ENCODE assay signal across 11 cellular contexts in genomic region chr1:225977937-225978748, GRCh38. TPM values are rescaled to one million over a fixed set of nuclear protein-coding genes. Genes with fewer than 3 reads are reported as not detected.
DNase-seq lines count a peak whose midpoint lies in the region; ATAC-seq and TF ChIP-seq lines count a peak whose summit lies in the region.
"Had no signal": no experiment of that assay in that cellular context is flagged by ENCODE, and none has a peak within 500 bp of the region (broad histone marks: within the 10 kb centered on the region; RNA-seq: fewer than 3 reads in every experiment).

No MANE protein-coding gene starts in this region.

- H3K27me3 ChIP-seq in right atrium auricular region (no peaks in the 10 kb centered on the region), OCI-LY3 (ENCODE audit: low read depth, low read length) (no peaks in the 10 kb centered on the region), A673 (replicated peaks; ENCODE audit: insufficient read depth, low read depth, low read length, poor library complexity) (no peaks in the 10 kb centered on the region), trophoblast cell (ENCODE audit: insufficient read depth, low read length) (no peaks in the 10 kb centered on the region)
- H3K27me3 ChIP-seq: ovary had no signal

- H3K9me3 ChIP-seq in right atrium auricular region (no peaks in the 10 kb centered on the region), OCI-LY3 (ENCODE audit: insufficient read depth, low read length) (peaks cover 4% of the 10 kb centered on the region; the same call in 1 of the 2 replicates), A673 (ENCODE audit: low read depth, low read length, poor library complexity, severe bottlenecking) (peaks cover 13% of the 10 kb centered on the region), trophoblast cell (ENCODE audit: insufficient read depth, low read depth, low read length) (peaks cover 4% of the 10 kb centered on the region)
- H3K9me3 ChIP-seq: ovary had no signal

- H3K27ac Mint-ChIP-seq in stimulated activated naive CD8-positive, alpha-beta T cell treated with anti-CD3 and anti-CD28 coated beads, Interleukin-15, amount 100 ng/mL, for 72 hours = no peak overlapping the region

- no peak overlapping the region for H3K4me3 ChIP-seq in right atrium auricular region
- H3K4me3 ChIP-seq in OCI-LY3 (ENCODE audit: low read length) = no peak overlapping the region
- no peak overlapping the region for H3K4me3 ChIP-seq in A673 (ENCODE audit: low read depth, low read length, poor library complexity, severe bottlenecking)
- H3K4me3 ChIP-seq in trophoblast cell (ENCODE audit: low read depth, low read length) = no peak overlapping the region
- H3K4me3 ChIP-seq: ovary had no signal

- CTCF ChIA-PET in A673 (lab: Charles Lee) = no interaction called here

- H3K4me3 Mint-ChIP-seq in stimulated activated naive CD8-positive, alpha-beta T cell treated with anti-CD3 and anti-CD28 coated beads, Interleukin-15, amount 100 ng/mL, for 72 hours = no peak overlapping the region

- H3K27ac ChIP-seq in right atrium auricular region = no peak overlapping the region
- H3K27ac ChIP-seq in OCI-LY3 (ENCODE audit: low read length) = no peak overlapping the region
- H3K27ac ChIP-seq in A673 (ENCODE audit: low read depth, low read length, poor library complexity, severe bottlenecking) = no peak overlapping the region
- H3K27ac ChIP-seq in trophoblast cell (ENCODE audit: low read depth, low read length) = no peak overlapping the region
- H3K27ac ChIP-seq: ovary had no signal

- H3K4ac ChIP-seq in trophoblast cell (ENCODE audit: low read depth, low read length) = no peak overlapping the region

- H3K4me2 ChIP-seq in OCI-LY3 (ENCODE audit: low read length) (no peak overlapping the region), trophoblast cell (ENCODE audit: low read length) (no peak overlapping the region)

- BruUV-seq in A673 (replicated peaks; lab: Mats Ljungman, UMichigan) = no TSS peak

- no peaks in the 10 kb centered on the region for H3K27me3 Mint-ChIP-seq in stimulated activated naive CD8-positive, alpha-beta T cell treated with anti-CD3 and anti-CD28 coated beads, Interleukin-15, amount 100 ng/mL, for 72 hours

- H2BK120ac ChIP-seq in trophoblast cell (ENCODE audit: insufficient read depth, low read length, poor library complexity) = no peak overlapping the region

- no peaks in the 10 kb centered on the region for H3K79me2 ChIP-seq in OCI-LY3 (ENCODE audit: low read length)
- H3K79me2 ChIP-seq in trophoblast cell (ENCODE audit: control insufficient read depth, insufficient read depth, low read length, poor library complexity) = no peaks in the 10 kb centered on the region

- POLR2A ChIA-PET in A673 (lab: Charles Lee; ENCODE audit: low non-redundant PET) = no interaction called here

- H4K12ac ChIP-seq in trophoblast cell (ENCODE audit: low read depth, low read length) = no peak overlapping the region

- H3K18ac ChIP-seq in trophoblast cell (ENCODE audit: low read length) = no peak overlapping the region

- H2AFZ ChIP-seq in OCI-LY3 (ENCODE audit: low read depth, low read length) (no peak overlapping the region), trophoblast cell (ENCODE audit: insufficient read depth, low read length, poor library complexity) (no peak overlapping the region)

- no peak overlapping the region for H3K9ac ChIP-seq in OCI-LY3 (ENCODE audit: low read length)
- H3K9ac ChIP-seq in trophoblast cell (ENCODE audit: low read length) = no peak overlapping the region

- H4K8ac ChIP-seq in trophoblast cell (ENCODE audit: low read depth, low read length) = no peak overlapping the region

- peaks cover 0 to 3% of the 10 kb centered on the region in 2 donors for H3K4me1 ChIP-seq in right atrium auricular region
- H3K4me1 ChIP-seq in OCI-LY3 (ENCODE audit: low read length) = no peaks in the 10 kb centered on the region
- H3K4me1 ChIP-seq in A673 (ENCODE audit: insufficient read depth, low read length, poor library complexity, severe bottlenecking) = no peaks in the 10 kb centered on the region
- no peaks in the 10 kb centered on the region for H3K4me1 ChIP-seq in trophoblast cell (ENCODE audit: control insufficient read depth in 1 of 2, insufficient read depth in 2 of 2, low read length in 2 of 2)

- WGBS in trophoblast cell (ENCODE audit: extremely low coverage, insufficient coverage, insufficient read length) = no CpG with 5 or more reads among the region's 15 CpGs

- H3K9me3 Mint-ChIP-seq in stimulated activated naive CD8-positive, alpha-beta T cell treated with anti-CD3 and anti-CD28 coated beads, Interleukin-15, amount 100 ng/mL, for 72 hours = peaks cover 7 to 9% of the 10 kb centered on the region in 2 donors

- TF ChIP-seq CTCF in right atrium auricular region (IDR thresholded peaks at IDR 0.05) (no peak), OCI-LY3 (IDR thresholded peaks at IDR 0.05; ENCODE audit: low read depth, low read length) (peak; percentile 24; the same call in 1 of the 2 replicates), A673 (conservative IDR thresholded peaks at IDR 0.05; ENCODE audit: low read depth, low read length) (no peak)

- H3K4me1 Mint-ChIP-seq in stimulated activated naive CD8-positive, alpha-beta T cell treated with anti-CD3 and anti-CD28 coated beads, Interleukin-15, amount 100 ng/mL, for 72 hours = peaks cover 12% of the 10 kb centered on the region

- H4K91ac ChIP-seq in trophoblast cell (ENCODE audit: low read depth, low read length) = no peak overlapping the region

- intact Hi-C loops in left cardiac atrium (cut with DNase I) = loop anchor here (5.0 to 10.0 kb wide), 4 partner anchors 203 to 656 kb away; partner anchors contain the start of gene SRP9 (in 1 of the 2)
- intact Hi-C loops in A673 (cut with micrococcal nuclease; ENCODE audit: unreplicated experiment) = loop anchor here (2.0 to 5.0 kb wide), 2 partner anchors 201 to 659 kb away; partner anchors contain the start of gene SRP9

- H3K23ac ChIP-seq in trophoblast cell (ENCODE audit: low read length) = no peak overlapping the region

- H2BK12ac ChIP-seq in trophoblast cell (ENCODE audit: low read length) = no peak overlapping the region

- DNase-seq in right atrium auricular region (ENCODE audit: low spot score) = peak; percentile 43
- DNase-seq in left cardiac atrium = no peak
- no peak for DNase-seq in stimulated activated naive CD8-positive, alpha-beta T cell treated with anti-CD3 and anti-CD28 coated beads, Interleukin-15, amount 100 ng/mL, for 72 hours
- no peak for DNase-seq in A673 (ENCODE audit: low spot score)
- DNase-seq in trophoblast cell = no peak
- no peak for DNase-seq in NCI-H187 (lab: John Stamatoyannopoulos, UW)
- DNase-seq: cerebellar nuclear complex, NCI-H524 treated with DMSO at 0.1 percent for 48 hours had no signal

- H2AK5ac ChIP-seq in trophoblast cell (ENCODE audit: low read length) = no peak overlapping the region

- no peaks in the 10 kb centered on the region for H4K20me1 ChIP-seq in OCI-LY3 (ENCODE audit: insufficient read depth, low read length)

- H3K14ac ChIP-seq in trophoblast cell (ENCODE audit: low read length) = no peak overlapping the region

- no peaks in the 10 kb centered on the region for H3K79me1 ChIP-seq in trophoblast cell (ENCODE audit: low read length)

- no peak for ATAC-seq in left cardiac atrium
- peak; percentile 74 for ATAC-seq in HG02763 (IDR thresholded peaks at IDR 0.05; ENCODE audit: unreplicated experiment)
- ATAC-seq in stimulated activated naive CD8-positive, alpha-beta T cell treated with anti-CD3 and anti-CD28 coated beads, Interleukin-15, amount 100 ng/mL, for 72 hours = peak; percentile 28

- H3K36me3 ChIP-seq in right atrium auricular region (peaks cover 43% of the 10 kb centered on the region), OCI-LY3 (replicated peaks; ENCODE audit: low read depth, low read length) (peaks cover 34% of the 10 kb centered on the region), A673 (ENCODE audit: insufficient read depth, low read length, poor library complexity, severe bottlenecking) (peaks cover 34% of the 10 kb centered on the region), trophoblast cell (ENCODE audit: control insufficient read depth in 1 of 2, insufficient read depth in 2 of 2, low read length in 2 of 2) (peaks cover 14 to 25% of the 10 kb centered on the region in 2 experiments)
- H3K36me3 ChIP-seq: ovary had no signal

- no peak overlapping the region for H2BK5ac ChIP-seq in trophoblast cell (ENCODE audit: low read depth, low read length, poor library complexity)

RNA-seq across cellular contexts. Expression of gene SDE2, which starts 21.0 kb away (rescaled TPM):
- total RNA-seq in right atrium auricular region = 10 to 100 TPM; 15.5 to 16.3 TPM
- total RNA-seq in left cardiac atrium = 10 to 100 TPM; 11.1 to 18.7 TPM
- total RNA-seq in A673 (2021) = 26.7 and 27.7 TPM in 2 replicates
- polyA plus RNA-seq in trophoblast cell (2013) = 12.6 and 13.1 TPM in 2 replicates

RNA-seq across cellular contexts. Expression of gene LEFTY2, which starts 37.1 kb away (rescaled TPM):
- under 1 TPM; 0.70 to 0.90 TPM for total RNA-seq in right atrium auricular region
- total RNA-seq in left cardiac atrium = 1 to 10 TPM in 1 of 2 donors, under 1 TPM in 1; 0.34 to 1.2 TPM
- not detected in 2 replicates for total RNA-seq in A673 (2021)
- polyA plus RNA-seq in trophoblast cell (2013) = 4.2 and 4.7 TPM in 2 replicates

RNA-seq across cellular contexts. Expression of gene PYCR2, which starts 54.1 kb away (rescaled TPM):
- total RNA-seq in right atrium auricular region (10 to 100 TPM; 50.3 to 57.3 TPM), left cardiac atrium (10 to 100 TPM; 58.0 to 58.8 TPM), A673 (2021) (49.5 and 52.5 TPM in 2 replicates)
- polyA plus RNA-seq in trophoblast cell (2013) = 26.5 and 28.3 TPM in 2 replicates

Comparison
In these comparisons a context has a peak if more than half of its experiments do, and no peak if none do; other contexts are left out.
1. ATAC-seq: peak in HG02763 (single experiment) and stimulated activated naive CD8-positive, alpha-beta T cell treated with anti-CD3 and anti-CD28 coated beads, Interleukin-15, amount 100 ng/mL, for 72 hours (single experiment); none in left cardiac atrium (0 of 2).